42 cellular contexts compared by ENCODE assay signal in genomic region chr11:44090539-44090938, GRCh38. TPM values are rescaled to one million over a fixed set of nuclear protein-coding genes. Genes with fewer than 3 reads are reported as not detected.
"Had no signal": no experiment of that assay in that cellular context is flagged by ENCODE, and none has a peak within 500 bp of the region (broad histone marks: within the 10 kb centered on the region; RNA-seq: fewer than 3 reads in every experiment).

No MANE protein-coding gene starts in this region.

- H3K4me3 ChIP-seq: adrenal gland, ascending aorta, body of pancreas, breast epithelium, cardiac muscle cell had no signal

- H3K36me3 ChIP-seq: brain microvascular endothelial cell, breast epithelium, cardiac muscle cell had no signal

- H3K4me1 ChIP-seq: breast epithelium had no signal

- ATAC-seq: activated naive CD4-positive, alpha-beta T cell treated with anti-CD3 and anti-CD28 coated beads, Interleukin-2, amount 50 U/mL, for 72 hours; activated naive CD8-positive, alpha-beta T cell treated with anti-CD3 and anti-CD28 coated beads, Interleukin-2, amount 50 U/mL, for 24 hours; activated T-cell treated with anti-CD3 and anti-CD28 coated beads, Interleukin-2, amount 50 U/mL, for 72 hours; activated T-helper 17 cell treated with anti-CD3 and anti-CD28 coated beads, Interleukin-2, amount 50 U/mL, for 72 hours; body of pancreas had no signal

- FAIRE-seq: astrocyte, bronchial epithelial cell had no signal

- DNase-seq: activated effector memory CD4-positive, alpha-beta T cell treated with anti-CD3 and anti-CD28 coated beads, Interleukin-2, amount 50 U/mL, for 16 hours; activated effector memory CD4-positive, alpha-beta T cell treated with Interleukin-2 at 50 U/mL for 16 hours; activated gamma-delta T cell; activated gamma-delta T cell treated with Interleukin-2 at 50 U/mL for 16 hours; activated naive CD4-positive, alpha-beta T cell; activated naive CD4-positive, alpha-beta T cell treated with anti-CD3 and anti-CD28 coated beads for 36 hours; activated naive CD4-positive, alpha-beta T cell treated with anti-CD3 and anti-CD28 coated beads, Interleukin-2, amount 10 ng/mL, durations not matched to agents 7 days and 5 days; activated naive CD4-positive, alpha-beta T cell treated with anti-CD3 and anti-CD28 coated beads, Interleukin-2, amount 50 U/mL, for 16 hours; activated naive CD4-positive, alpha-beta T cell treated with Interleukin-2 at 50 U/mL for 16 hours; activated naive CD8-positive, alpha-beta T cell treated with anti-CD3 and anti-CD28 coated beads for 36 hours; activated naive CD8-positive, alpha-beta T cell treated with anti-CD3 and anti-CD28 coated beads, Interleukin-2, amount 10 ng/mL, durations not matched to agents 7 days and 5 days; activated naive CD8-positive, alpha-beta T cell treated with anti-CD3 and anti-CD28 coated beads, Interleukin-2, amount 50 U/mL, for 24 hours; activated T-cell treated with anti-CD3 and anti-CD28 coated beads for 4 hours; activated T-cell treated with anti-CD3 and anti-CD28 coated beads, Interleukin-2, amount 50 U/mL, for 1 hour; activated T-cell treated with anti-CD3 and anti-CD28 coated beads, Interleukin-2, amount 50 U/mL, for 24 hours; activated T-cell treated with anti-CD3 and anti-CD28 coated beads, Interleukin-2, amount 50 U/mL, for 48 hours; activated T-cell treated with anti-CD3 and anti-CD28 coated beads, Interleukin-2, amount 50 U/mL, for 72 hours; adrenal gland; amniotic stem cell; amygdala; anterior cingulate cortex; aorta; body of pancreas; brain microvascular endothelial cell; caudate nucleus; central memory CD4-positive, alpha-beta T cell; cerebellar nuclear complex had no signal

- H3K27me3 Mint-ChIP-seq: activated naive CD4-positive, alpha-beta T cell treated with anti-CD3 and anti-CD28 coated beads, Interleukin-2, amount 10 ng/mL, durations not matched to agents 7 days and 5 days; activated naive CD4-positive, alpha-beta T cell treated with anti-CD3 and anti-CD28 coated beads, Interleukin-2, amount 50 U/mL, for 24 hours; activated naive CD8-positive, alpha-beta T cell; activated naive CD8-positive, alpha-beta T cell treated with anti-CD3 and anti-CD28 coated beads for 36 hours; activated naive CD8-positive, alpha-beta T cell treated with anti-CD3 and anti-CD28 coated beads, Interleukin-2, amount 10 ng/mL, durations not matched to agents 7 days and 5 days; activated naive CD8-positive, alpha-beta T cell treated with anti-CD3 and anti-CD28 coated beads, Interleukin-2, amount 50 U/mL, for 24 hours; activated T-cell treated with anti-CD3 and anti-CD28 coated beads, Interleukin-2, amount 50 U/mL, for 24 hours; activated T-helper 17 cell treated with anti-CD3 and anti-CD28 coated beads, Interleukin-2, amount 50 U/mL, for 72 hours; central memory CD8-positive, alpha-beta T cell had no signal

- H3K9me3 ChIP-seq: adrenal gland, ascending aorta, body of pancreas, breast epithelium had no signal

- H3K9me3 Mint-ChIP-seq: activated naive CD4-positive, alpha-beta T cell treated with anti-CD3 and anti-CD28 coated beads, Interleukin-2, amount 50 U/mL, for 24 hours had no signal

- H3K4me3 Mint-ChIP-seq: activated naive CD4-positive, alpha-beta T cell treated with anti-CD3 and anti-CD28 coated beads for 36 hours; activated naive CD4-positive, alpha-beta T cell treated with anti-CD3 and anti-CD28 coated beads, Interleukin-2, amount 10 ng/mL, durations not matched to agents 7 days and 5 days; activated naive CD4-positive, alpha-beta T cell treated with anti-CD3 and anti-CD28 coated beads, Interleukin-2, amount 50 U/mL, for 24 hours; activated naive CD8-positive, alpha-beta T cell; activated naive CD8-positive, alpha-beta T cell treated with anti-CD3 and anti-CD28 coated beads for 36 hours; activated naive CD8-positive, alpha-beta T cell treated with anti-CD3 and anti-CD28 coated beads, Interleukin-2, amount 10 ng/mL, durations not matched to agents 7 days and 5 days; activated naive CD8-positive, alpha-beta T cell treated with anti-CD3 and anti-CD28 coated beads, Interleukin-2, amount 50 U/mL, for 24 hours; activated T-cell treated with anti-CD3 and anti-CD28 coated beads, Interleukin-2, amount 50 U/mL, for 24 hours; activated T-cell treated with anti-CD3 and anti-CD28 coated beads, Interleukin-2, amount 50 U/mL, for 72 hours; activated T-helper 1 cell treated with anti-CD3 and anti-CD28 coated beads, Interleukin-12 subunit alpha, Interleukin-12 subunit beta, Interleukin-2, Interleukin-4 antibody, amounts not matched to agents 30 ng/mL and 10 ng/mL and 1 ng/mL, durations not matched to agents 14 hours and 24 hours and 36 hours; activated T-helper 17 cell treated with anti-CD3 and anti-CD28 coated beads, Interleukin-2, amount 50 U/mL, for 72 hours; brain; central memory CD8-positive, alpha-beta T cell had no signal

- H3K36me3 Mint-ChIP-seq: brain had no signal

- H3K27ac Mint-ChIP-seq: activated naive CD4-positive, alpha-beta T cell treated with anti-CD3 and anti-CD28 coated beads for 36 hours; activated naive CD4-positive, alpha-beta T cell treated with anti-CD3 and anti-CD28 coated beads, Interleukin-2, amount 10 ng/mL, durations not matched to agents 7 days and 5 days; activated naive CD4-positive, alpha-beta T cell treated with anti-CD3 and anti-CD28 coated beads, Interleukin-2, amount 50 U/mL, for 24 hours; activated naive CD4-positive, alpha-beta T cell treated with anti-CD3 and anti-CD28 coated beads, Interleukin-2, amount 50 U/mL, for 72 hours; activated naive CD8-positive, alpha-beta T cell; activated naive CD8-positive, alpha-beta T cell treated with anti-CD3 and anti-CD28 coated beads for 36 hours; activated naive CD8-positive, alpha-beta T cell treated with anti-CD3 and anti-CD28 coated beads, Interleukin-2, amount 10 ng/mL, durations not matched to agents 7 days and 5 days; activated naive CD8-positive, alpha-beta T cell treated with anti-CD3 and anti-CD28 coated beads, Interleukin-2, amount 50 U/mL, for 24 hours; activated T-cell treated with anti-CD3 and anti-CD28 coated beads, Interleukin-2, amount 50 U/mL, for 24 hours; activated T-cell treated with anti-CD3 and anti-CD28 coated beads, Interleukin-2, amount 50 U/mL, for 72 hours; activated T-helper 1 cell treated with anti-CD3 and anti-CD28 coated beads, Interleukin-12 subunit alpha, Interleukin-12 subunit beta, Interleukin-2, Interleukin-4 antibody, amounts not matched to agents 30 ng/mL and 10 ng/mL and 1 ng/mL, durations not matched to agents 14 hours and 24 hours and 36 hours; activated T-helper 17 cell treated with anti-CD3 and anti-CD28 coated beads, Interleukin-2, amount 50 U/mL, for 72 hours; activated T-helper 2 cell treated with anti-CD3 and anti-CD28 coated beads, Interferon-gamma antibody, Interleukin-2, Interleukin-4, amounts not matched to agents 10 μg/mL and 5 μg/mL and 100 μg/mL, durations not matched to agents 14 hours and 24 hours and 36 hours; brain had no signal

- H3K27me3 ChIP-seq: adrenal gland, ascending aorta, body of pancreas, brain microvascular endothelial cell, breast epithelium, cardiac muscle cell had no signal

- H3K27ac ChIP-seq: adrenal gland, ascending aorta, body of pancreas, brain microvascular endothelial cell, breast epithelium, cardiac muscle cell had no signal

RNA-seq across cellular contexts. Expression of gene ACCSL, which starts 42.8 kb away (rescaled TPM):
- total RNA-seq: activated naive CD4-positive, alpha-beta T cell treated with anti-CD3 and anti-CD28 coated beads for 36 hours; activated naive CD8-positive, alpha-beta T cell treated with anti-CD3 and anti-CD28 coated beads for 36 hours; activated naive CD8-positive, alpha-beta T cell treated with anti-CD3 and anti-CD28 coated beads, Interleukin-2, amount 10 ng/mL, durations not matched to agents 7 days and 5 days; activated T-helper 1 cell treated with anti-CD3 and anti-CD28 coated beads, Interleukin-12 subunit alpha, Interleukin-12 subunit beta, Interleukin-2, Interleukin-4 antibody, amounts not matched to agents 30 ng/mL and 10 ng/mL and 1 ng/mL, durations not matched to agents 14 hours and 24 hours and 36 hours; activated T-helper 17 cell treated with anti-CD3 and anti-CD28 coated beads, Interleukin-2, amount 50 U/mL, for 72 hours; activated T-helper 2 cell treated with anti-CD3 and anti-CD28 coated beads, Interferon-gamma antibody, Interleukin-2, Interleukin-4, amounts not matched to agents 10 μg/mL and 5 μg/mL and 100 μg/mL, durations not matched to agents 14 hours and 24 hours and 36 hours; adrenal gland; aorta; ascending aorta; astrocyte; body of pancreas; breast epithelium; bronchial epithelial cell; cardiac muscle cell; cardiac septum had no signal
- polyA plus RNA-seq: adipose tissue, adrenal gland, aorta, cardiac muscle cell had no signal
